In the genomic region with DNA sequence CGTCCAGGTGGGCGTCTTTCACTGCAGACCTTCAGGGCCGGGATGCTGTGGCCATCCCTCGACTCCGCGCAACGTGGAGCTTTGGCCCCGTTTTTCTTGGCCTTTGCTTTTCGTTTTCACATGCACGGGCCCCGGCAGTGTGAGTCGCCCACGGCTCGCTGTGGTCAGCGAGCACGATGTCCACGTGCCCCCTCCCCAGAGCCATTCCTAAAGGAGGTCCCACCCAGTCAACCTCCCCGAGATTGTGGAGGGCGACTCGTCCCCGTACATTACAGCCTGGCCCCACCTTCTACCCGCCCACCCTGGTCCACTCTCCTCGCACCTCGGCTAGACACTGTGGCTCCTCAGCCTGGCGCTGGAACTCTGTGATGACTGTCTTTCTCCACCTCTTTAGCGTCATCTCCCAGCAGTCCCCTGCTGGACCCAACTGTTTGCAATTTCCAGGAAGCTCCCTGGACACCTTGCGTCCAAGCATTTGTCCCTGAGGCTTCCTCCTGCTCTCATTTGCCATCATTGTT, we compare ENCODE assay signal across 8 cellular contexts. TPM values are rescaled to one million over a fixed set of nuclear protein-coding genes. Genes with fewer than 3 reads are reported as not detected.
A peak's percentile ranks its signal among the peaks of the same experiment; 100 is the strongest.
DNase-seq lines count a peak whose midpoint lies in the region; ATAC-seq and TF ChIP-seq lines count a peak whose summit lies in the region.

No MANE protein-coding gene starts in this region.

- DNase-seq in AG09309 (ENCODE audit: low read depth) = no peak
- DNase-seq in H9 = peak; percentile 29
- no peak for DNase-seq in WERI-Rb-1
- peak in 1 of 2 donors; percentile 35 for DNase-seq in trophoblast cell
- DNase-seq in DMS 273 treated with DMSO at 0.1 percent for 48 hours (lab: John Stamatoyannopoulos, UW) = no peak

- H3K4me2 ChIP-seq in H9 (ENCODE audit: insufficient read depth, insufficient read length, low read length) (peak overlapping the region; percentile 43), trophoblast cell (ENCODE audit: low read length) (peak overlapping the region; percentile 98)

- H3K79me2 ChIP-seq in H9 (ENCODE audit: insufficient read depth, low read length) (no peaks in the 10 kb centered on the region), trophoblast cell (ENCODE audit: control insufficient read depth, insufficient read depth, low read length, poor library complexity) (peaks cover 3% of the 10 kb centered on the region)

- H2AK5ac ChIP-seq in H9 (ENCODE audit: insufficient read length, low read length) (no peak overlapping the region), trophoblast cell (ENCODE audit: low read length) (peak overlapping the region; percentile 6)

- no peak overlapping the region for H2AFZ ChIP-seq in H9 (ENCODE audit: low read length)
- H2AFZ ChIP-seq in trophoblast cell (ENCODE audit: insufficient read depth, low read length, poor library complexity) = peak overlapping the region; percentile 84

- H3K23me2 ChIP-seq in H9 (ENCODE audit: insufficient read length, low read depth, low read length, poor library complexity, severe bottlenecking) = peaks cover 7% of the 10 kb centered on the region

- H4K5ac ChIP-seq in H9 (ENCODE audit: insufficient read length, low read depth, low read length) = no peak overlapping the region

- H3K9me3 Mint-ChIP-seq in H9 = no peaks in the 10 kb centered on the region

- H2BK15ac ChIP-seq in H9 (ENCODE audit: low read depth, low read length) = no peak overlapping the region

- no peak overlapping the region for H3K14ac ChIP-seq in H9 (ENCODE audit: insufficient read depth, low read length)
- peak overlapping the region; percentile 65 for H3K14ac ChIP-seq in trophoblast cell (ENCODE audit: low read length)

- H3K36me3 Mint-ChIP-seq in H9 (ENCODE audit: insufficient read depth in 1 of 3, low read depth in 3 of 3) = peaks cover 2 to 21% (median 4%) of the 10 kb centered on the region in 3 experiments; a peak in 6 of 7 replicates

- H3K4me3 Mint-ChIP-seq in H9 = peak overlapping the region; percentile 88 to 94

- no peak overlapping the region for H4K91ac ChIP-seq in H9 (ENCODE audit: insufficient read length, low read depth, low read length)
- H4K91ac ChIP-seq in trophoblast cell (ENCODE audit: low read depth, low read length) = peak overlapping the region; percentile 52

- H3K36me3 ChIP-seq in WERI-Rb-1 = peaks cover 40% of the 10 kb centered on the region
- H3K36me3 ChIP-seq in gastroesophageal sphincter = peaks cover 0 to 69% of the 10 kb centered on the region in 2 donors
- H3K36me3 ChIP-seq in trophoblast cell (ENCODE audit: control insufficient read depth in 1 of 2, insufficient read depth in 2 of 2, low read length in 2 of 2) = peaks cover 30 to 34% of the 10 kb centered on the region in 2 experiments

- H3K27me3 ChIP-seq in H9 (ENCODE audit: insufficient read depth, low read length) (no peaks in the 10 kb centered on the region), WERI-Rb-1 (ENCODE audit: insufficient read depth, low read depth, severe bottlenecking) (no peaks in the 10 kb centered on the region), gastroesophageal sphincter (no peaks in the 10 kb centered on the region), trophoblast cell (ENCODE audit: insufficient read depth, low read length) (no peaks in the 10 kb centered on the region)

- H4K8ac ChIP-seq in H9 (replicated peaks; ENCODE audit: insufficient read length, low read depth, low read length) (no peak overlapping the region), trophoblast cell (ENCODE audit: low read depth, low read length) (peak overlapping the region; percentile 78)

- H3K56ac ChIP-seq in H9 (ENCODE audit: insufficient read length, low read depth, low read length) = no peak overlapping the region

- TF ChIP-seq EP300 in gastroesophageal sphincter (IDR thresholded peaks at IDR 0.05) = no peak

- H3K18ac ChIP-seq in H9 (ENCODE audit: insufficient read length, low read depth, low read length) = no peak overlapping the region
- peak overlapping the region; percentile 50 for H3K18ac ChIP-seq in trophoblast cell (ENCODE audit: low read length)

- no peak for TF ChIP-seq POLR2A in gastroesophageal sphincter (IDR thresholded peaks at IDR 0.05)

- no CpG with 5 or more reads among the region's 27 CpGs for WGBS in H9 (ENCODE audit: extremely low coverage, insufficient read length, low lambda C conversion rate)
- 2 to 7% methylated on average over 5 to 10 of the region's 27 CpGs for WGBS in gastroesophageal sphincter (ENCODE audit: low coverage in 1 of 2), 2 donors
- no CpG with 5 or more reads among the region's 27 CpGs for WGBS in trophoblast cell (ENCODE audit: extremely low coverage, insufficient coverage, insufficient read length)

- peak overlapping the region; percentile 27 for H3K9ac ChIP-seq in H9 (ENCODE audit: extremely low read depth, insufficient read length, low read length)
- H3K9ac ChIP-seq in trophoblast cell (ENCODE audit: low read length) = peak overlapping the region; percentile 81

- H3K79me1 ChIP-seq in H9 (ENCODE audit: insufficient read depth, low read depth, low read length, poor library complexity, severe bottlenecking) (no peaks in the 10 kb centered on the region), trophoblast cell (ENCODE audit: low read length) (peaks cover 11% of the 10 kb centered on the region)

- no peak overlapping the region for H3K23ac ChIP-seq in H9 (ENCODE audit: insufficient read length, low read depth, low read length)
- H3K23ac ChIP-seq in trophoblast cell (ENCODE audit: low read length) = no peak overlapping the region

- H2BK12ac ChIP-seq in H9 (ENCODE audit: insufficient read length, low read depth, low read length) = no peak overlapping the region
- no peak overlapping the region for H2BK12ac ChIP-seq in trophoblast cell (ENCODE audit: low read length)

- no peak overlapping the region for H3T11ph ChIP-seq in H9 (ENCODE audit: low read length)

- H4K12ac ChIP-seq in trophoblast cell (ENCODE audit: low read depth, low read length) = peak overlapping the region; percentile 56

- H3K4me3 ChIP-seq in AG09309 (ENCODE audit: control insufficient read depth, low read depth, low read length) (peak overlapping the region; percentile 71), WERI-Rb-1 (ENCODE audit: low read depth, low read length) (peak overlapping the region; percentile 70), gastroesophageal sphincter (peak overlapping the region; percentile 59 to 71), trophoblast cell (ENCODE audit: low read depth, low read length) (peak overlapping the region; percentile 73)

- H3K4ac ChIP-seq in H9 (ENCODE audit: low read depth, low read length) = no peak overlapping the region
- H3K4ac ChIP-seq in trophoblast cell (ENCODE audit: low read depth, low read length) = peak overlapping the region; percentile 53

- H3K27ac ChIP-seq in H9 (ENCODE audit: insufficient read length, low read depth, low read length) = no peak overlapping the region
- peak overlapping the region; percentile 90 for H3K27ac ChIP-seq in WERI-Rb-1
- peak overlapping the region; percentile 68 to 94 (median 89) for H3K27ac ChIP-seq in gastroesophageal sphincter
- H3K27ac ChIP-seq in trophoblast cell (ENCODE audit: low read depth, low read length) = peak overlapping the region; percentile 87

- H3K9me3 ChIP-seq in H9 (ENCODE audit: control insufficient read depth, low read depth, low read length) (no peaks in the 10 kb centered on the region), WERI-Rb-1 (ENCODE audit: severe bottlenecking) (no peaks in the 10 kb centered on the region), gastroesophageal sphincter (no peaks in the 10 kb centered on the region), trophoblast cell (ENCODE audit: insufficient read depth, low read depth, low read length) (no peaks in the 10 kb centered on the region)

- H3K4me1 ChIP-seq in H9 (ENCODE audit: insufficient read depth, low read length) = no peaks in the 10 kb centered on the region
- H3K4me1 ChIP-seq in gastroesophageal sphincter = peaks cover 0 to 27% (median 12%) of the 10 kb centered on the region in 3 donors
- H3K4me1 ChIP-seq in trophoblast cell (ENCODE audit: control insufficient read depth in 1 of 2, insufficient read depth in 2 of 2, low read length in 2 of 2) = peaks cover 7 to 13% of the 10 kb centered on the region in 2 experiments

- H3K4me1 Mint-ChIP-seq in H9 = peaks cover 9 to 13% of the 10 kb centered on the region in 2 experiments

- ATAC-seq in gastroesophageal sphincter = no peak
- no peak for ATAC-seq in HG02981 (IDR thresholded peaks at IDR 0.05; ENCODE audit: unreplicated experiment)
- no peak for ATAC-seq in HG02588 (IDR thresholded peaks at IDR 0.05; ENCODE audit: unreplicated experiment)

- H2BK120ac ChIP-seq in H9 (ENCODE audit: low read depth, low read length, poor library complexity, severe bottlenecking) (no peak overlapping the region), trophoblast cell (ENCODE audit: insufficient read depth, low read length, poor library complexity) (no peak overlapping the region)

- no peaks in the 10 kb centered on the region; the same call in 1 of the 2 replicates for H3K27me3 Mint-ChIP-seq in H9 (ENCODE audit: low read depth)

- H2BK5ac ChIP-seq in H9 (ENCODE audit: insufficient read length, low read length) = no peak overlapping the region
- peak overlapping the region; percentile 16 for H2BK5ac ChIP-seq in trophoblast cell (ENCODE audit: low read depth, low read length, poor library complexity)

- no peak overlapping the region for H2BK20ac ChIP-seq in H9 (ENCODE audit: low read depth, low read length, poor library complexity, severe bottlenecking)

- TF ChIP-seq CTCF in AG09309 (IDR thresholded peaks at IDR 0.05; ENCODE audit: control insufficient read depth, insufficient read depth, low read depth, low read length, missing control alignments) = no peak
- TF ChIP-seq CTCF in H9 (conservative IDR thresholded peaks at IDR 0.05) = no peak
- no peak for TF ChIP-seq CTCF in WERI-Rb-1 (IDR thresholded peaks at IDR 0.05; ENCODE audit: low read depth, low read length)
- TF ChIP-seq CTCF in gastroesophageal sphincter (IDR thresholded peaks at IDR 0.05) = no peak

- H3K27ac Mint-ChIP-seq in H9 = peak overlapping the region in 1 of 3 experiments; percentile 73; a peak in 2 of 7 replicates

- H4K20me1 ChIP-seq in H9 (ENCODE audit: control insufficient read depth, insufficient read depth, insufficient read length) = no peaks in the 10 kb centered on the region

RNA-seq across cellular contexts. Expression of a gene that starts 0.4 kb away (rescaled TPM):
- total RNA-seq in H9 (2021) (7.6 and 8.4 TPM in 2 replicates), gastroesophageal sphincter (10 to 100 TPM; 11.2 to 25.4 (median 17.5) TPM)
- 4.6 and 4.9 TPM in 2 replicates for polyA plus RNA-seq in trophoblast cell (2013)

RNA-seq across cellular contexts. Expression of a gene that starts 9.7 kb away (rescaled TPM):
- 12.7 and 14.8 TPM in 2 replicates for total RNA-seq in H9 (2021)
- total RNA-seq in gastroesophageal sphincter = 10 to 100 TPM; 10.3 to 20.7 (median 18.1) TPM
- polyA plus RNA-seq in trophoblast cell (2013) = 4.0 and 4.3 TPM in 2 replicates

RNA-seq across cellular contexts. Expression of a gene that starts 25.1 kb away (rescaled TPM):
- 6.3 and 8.7 TPM in 2 replicates for total RNA-seq in H9 (2021)
- total RNA-seq in gastroesophageal sphincter = 10 to 100 TPM in 1 of 4 donors, 1 to 10 TPM in 3; 4.3 to 12.8 (median 8.6) TPM
- 1.6 and 1.7 TPM in 2 replicates for polyA plus RNA-seq in trophoblast cell (2013)

RNA-seq across cellular contexts. Expression of a gene that starts 35.2 kb away (rescaled TPM):
- total RNA-seq in H9 (2021) = 16.7 and 17.1 TPM in 2 replicates
- 1 to 10 TPM; 2.6 to 7.4 (median 5.5) TPM for total RNA-seq in gastroesophageal sphincter
- 4.0 and 4.6 TPM in 2 replicates for polyA plus RNA-seq in trophoblast cell (2013)

RNA-seq across cellular contexts. Expression of a gene that starts 36.6 kb away (rescaled TPM):
- total RNA-seq in H9 (2021) (0.24 and 0.42 TPM in 2 replicates), gastroesophageal sphincter (1 to 10 TPM; 4.1 to 8.6 (median 6.2) TPM)
- 0.62 and 0.66 TPM in 2 replicates for polyA plus RNA-seq in trophoblast cell (2013)
